In the genomic region with DNA sequence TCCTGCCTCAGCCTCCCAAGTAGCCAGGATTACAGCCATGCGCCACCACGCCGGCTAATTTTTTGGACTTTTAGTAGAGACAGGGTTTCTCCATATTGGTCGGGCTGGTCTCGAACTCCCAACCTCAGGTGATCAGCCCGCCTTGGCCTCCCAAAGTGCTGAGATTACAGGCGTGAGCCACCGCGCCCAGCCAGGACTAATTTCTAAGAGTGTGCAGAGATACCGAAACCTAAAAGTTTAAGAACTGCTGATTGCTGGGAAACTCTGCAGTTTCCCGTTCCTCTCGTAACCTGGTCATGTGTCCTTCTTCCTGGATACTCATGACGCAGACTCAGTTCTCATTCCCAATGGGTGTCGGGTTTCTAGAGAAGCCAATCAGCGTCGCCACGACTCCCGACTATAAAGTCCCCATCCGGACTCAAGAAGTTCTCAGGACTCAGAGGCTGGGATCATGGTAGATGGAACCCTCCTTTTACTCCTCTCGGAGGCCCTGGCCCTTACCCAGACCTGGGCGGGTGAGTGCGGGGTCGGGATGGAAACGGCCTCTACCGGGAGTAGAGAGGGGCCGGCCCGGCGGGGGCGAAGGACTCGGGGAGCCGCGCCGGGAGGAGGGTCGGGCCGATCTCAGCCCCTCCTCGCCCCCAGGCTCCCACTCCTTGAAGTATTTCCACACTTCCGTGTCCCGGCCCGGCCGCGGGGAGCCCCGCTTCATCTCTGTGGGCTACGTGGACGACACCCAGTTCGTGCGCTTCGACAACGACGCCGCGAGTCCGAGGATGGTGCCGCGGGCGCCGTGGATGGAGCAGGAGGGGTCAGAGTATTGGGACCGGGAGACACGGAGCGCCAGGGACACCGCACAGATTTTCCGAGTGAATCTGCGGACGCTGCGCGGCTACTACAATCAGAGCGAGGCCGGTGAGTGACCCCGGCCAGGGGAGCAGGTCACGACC, we compare ENCODE assay signal across 1 cellular context.
A peak's percentile ranks its signal among the peaks of the same experiment; 100 is the strongest.
TF ChIP-seq lines count a peak whose summit lies in the region.

A gene (plus strand): TSS at position 429 of the 950 bp plus-strand sequence. CDS start 23 bp downstream, at position 452.

TF ChIP-seq in IMR-90, 13 proteins besides CTCF, POLR2A, EP300 and RAD21:
- TF ChIP-seq MXI1 (IDR thresholded peaks at IDR 0.05; ENCODE audit: borderline replicate concordance, low read depth, low read length) (0 out of 2 replicates have a peak, but pooled peaks have one; percentile 10), MAZ (IDR thresholded peaks at IDR 0.05; ENCODE audit: borderline replicate concordance, low read depth, low read length) (peak; percentile 71; the same call in 1 of the 2 replicates), MAFK (IDR thresholded peaks at IDR 0.05; ENCODE audit: low read depth, low read length) (peak; percentile 86), SMC3 (IDR thresholded peaks at IDR 0.05; ENCODE audit: low read depth, low read length) (no peak), RCOR1 (IDR thresholded peaks at IDR 0.05; ENCODE audit: insufficient replicate concordance, low read length) (no peak), FOS (IDR thresholded peaks at IDR 0.05; ENCODE audit: low read depth, low read length) (no peak), NFE2L2 (IDR thresholded peaks at IDR 0.05; ENCODE audit: low read depth, low read length) (no peak), RFX5 (IDR thresholded peaks at IDR 0.05; ENCODE audit: low read depth, low read length) (peak; percentile 99)
- TF ChIP-seq, protein P1, sequence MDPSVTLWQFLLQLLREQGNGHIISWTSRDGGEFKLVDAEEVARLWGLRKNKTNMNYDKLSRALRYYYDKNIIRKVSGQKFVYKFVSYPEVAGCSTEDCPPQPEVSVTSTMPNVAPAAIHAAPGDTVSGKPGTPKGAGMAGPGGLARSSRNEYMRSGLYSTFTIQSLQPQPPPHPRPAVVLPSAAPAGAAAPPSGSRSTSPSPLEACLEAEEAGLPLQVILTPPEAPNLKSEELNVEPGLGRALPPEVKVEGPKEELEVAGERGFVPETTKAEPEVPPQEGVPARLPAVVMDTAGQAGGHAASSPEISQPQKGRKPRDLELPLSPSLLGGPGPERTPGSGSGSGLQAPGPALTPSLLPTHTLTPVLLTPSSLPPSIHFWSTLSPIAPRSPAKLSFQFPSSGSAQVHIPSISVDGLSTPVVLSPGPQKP (IDR thresholded peaks at IDR 0.05; ENCODE audit: borderline replicate concordance, low read depth, low read length): no peak
- TF ChIP-seq, protein P2, sequence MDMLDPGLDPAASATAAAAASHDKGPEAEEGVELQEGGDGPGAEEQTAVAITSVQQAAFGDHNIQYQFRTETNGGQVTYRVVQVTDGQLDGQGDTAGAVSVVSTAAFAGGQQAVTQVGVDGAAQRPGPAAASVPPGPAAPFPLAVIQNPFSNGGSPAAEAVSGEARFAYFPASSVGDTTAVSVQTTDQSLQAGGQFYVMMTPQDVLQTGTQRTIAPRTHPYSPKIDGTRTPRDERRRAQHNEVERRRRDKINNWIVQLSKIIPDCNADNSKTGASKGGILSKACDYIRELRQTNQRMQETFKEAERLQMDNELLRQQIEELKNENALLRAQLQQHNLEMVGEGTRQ (IDR thresholded peaks at IDR 0.05; ENCODE audit: low read depth, low read length): peak; percentile 90
